8 cellular contexts compared by ENCODE assay signal in the genomic region with DNA sequence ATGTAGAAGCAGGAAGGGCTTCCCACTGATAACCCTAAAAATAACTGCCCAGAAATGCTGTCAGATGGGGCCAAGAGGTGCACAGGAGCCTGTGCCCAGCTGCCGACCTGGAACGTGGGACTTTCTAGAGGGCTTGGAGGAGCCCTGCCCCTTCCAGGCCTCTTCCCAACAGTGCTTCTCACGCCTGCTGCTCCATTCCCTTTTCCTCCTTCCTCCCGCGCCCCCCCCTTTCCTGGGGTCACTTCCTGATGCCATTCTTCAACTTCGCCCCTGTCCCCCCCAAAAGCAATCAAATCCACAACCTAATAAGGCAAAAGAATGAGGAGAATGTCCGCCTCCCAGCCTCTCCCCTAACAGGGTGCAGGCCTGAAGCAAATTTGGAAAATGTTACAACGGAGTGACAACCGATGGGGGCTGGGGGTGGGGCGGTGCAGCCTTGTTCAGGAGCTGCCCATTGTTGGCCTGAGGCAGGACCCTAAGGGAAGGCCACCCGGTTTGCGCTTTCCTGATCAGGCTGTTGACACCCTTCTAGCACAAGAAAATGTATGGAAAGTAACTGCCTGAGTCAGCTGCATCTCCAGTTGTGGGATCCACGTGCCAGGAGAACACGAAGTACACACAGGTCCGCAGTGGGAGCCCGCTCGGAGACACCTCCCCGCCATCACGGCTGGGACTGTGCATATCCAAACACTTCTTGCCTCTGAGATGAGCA. TPM values are rescaled to one million over a fixed set of nuclear protein-coding genes. Genes with fewer than 3 reads are reported as not detected.
A peak's percentile ranks its signal among the peaks of the same experiment; 100 is the strongest.
DNase-seq lines count a peak whose midpoint lies in the region; ATAC-seq and TF ChIP-seq lines count a peak whose summit lies in the region.

No MANE protein-coding gene starts in this region.

- H3K36me3 Mint-ChIP-seq in activated naive CD4-positive, alpha-beta T cell treated with anti-CD3 and anti-CD28 coated beads for 36 hours (ENCODE audit: low read depth): peaks cover 6% of the 10 kb centered on the region

- peaks cover 20% of the 10 kb centered on the region for H3K27me3 Mint-ChIP-seq in activated naive CD4-positive, alpha-beta T cell treated with anti-CD3 and anti-CD28 coated beads for 36 hours (ENCODE audit: low read depth)

- TF ChIP-seq POLR2A in body of pancreas (IDR thresholded peaks at IDR 0.05) (peak in 2 of 3 donors; percentile 58 to 66), stomach (IDR thresholded peaks at IDR 0.05) (no peak)

- no peak overlapping the region for H3K4me3 ChIP-seq in HL-60 (replicated peaks; ENCODE audit: insufficient read depth, low read length)
- no peak overlapping the region for H3K4me3 ChIP-seq in body of pancreas
- H3K4me3 ChIP-seq in stomach: no peak overlapping the region

- ATAC-seq in body of pancreas (peak; percentile 52), HG03354 (IDR thresholded peaks at IDR 0.05; ENCODE audit: poor library complexity, severe bottlenecking, unreplicated experiment) (no peak)

- DNase-seq in HL-60 (ENCODE audit: low read depth in 1 of 2, low spot score in 1 of 2) (no peak), body of pancreas (peak; percentile 43 to 79 (median 73)), kidney glomerular epithelial cell (lab: John Stamatoyannopoulos, UW) (peak; percentile 52), stomach (no peak), RKO (ENCODE audit: low spot score) (no peak), nucleus accumbens (lab: John Stamatoyannopoulos, UW) (no peak)
- DNase-seq in activated naive CD4-positive, alpha-beta T cell treated with anti-CD3 and anti-CD28 coated beads for 36 hours: no peak

- CTCF ChIA-PET in activated naive CD4-positive, alpha-beta T cell treated with anti-CD3 and anti-CD28 coated beads for 36 hours (lab: Charles Lee): interaction anchor here (1.3 kb wide), 1 partner anchor 221 kb away, joined by 4 read pairs; no protein-coding TSS in a partner anchor

- WGBS in body of pancreas, 2 donors: 49 to 59% methylated on average over 13 to 19 of the region's 19 CpGs
- 38 to 49% (median 42%) methylated on average over 18 to 19 of the region's 19 CpGs for WGBS in stomach, 5 donors

- TF ChIP-seq EP300 in stomach (IDR thresholded peaks at IDR 0.05): no peak

- H3K27me3 ChIP-seq in HL-60 (ENCODE audit: insufficient read depth, poor library complexity, severe bottlenecking): no peaks in the 10 kb centered on the region
- no peaks in the 10 kb centered on the region for H3K27me3 ChIP-seq in body of pancreas
- H3K27me3 ChIP-seq in stomach: no peaks in the 10 kb centered on the region

- peaks cover 53% of the 10 kb centered on the region for H3K4me1 Mint-ChIP-seq in activated naive CD4-positive, alpha-beta T cell treated with anti-CD3 and anti-CD28 coated beads for 36 hours (ENCODE audit: low read depth)

- TF ChIP-seq CTCF in HL-60 (IDR thresholded peaks at IDR 0.05; ENCODE audit: insufficient read depth, low read length) (no peak), body of pancreas (IDR thresholded peaks at IDR 0.05) (no peak), stomach (IDR thresholded peaks at IDR 0.05) (no peak)

- H3K4me1 ChIP-seq in body of pancreas (peaks cover 100% of the 10 kb centered on the region), stomach (peaks cover 98 to 100% (median 100%) of the 10 kb centered on the region in 4 donors)

- intact Hi-C loops in body of pancreas (cut with DNase I) (no loop called here), stomach (cut with DNase I; ENCODE audit: low total_unique reads) (no loop called here)
- intact Hi-C loops in activated naive CD4-positive, alpha-beta T cell treated with anti-CD3 and anti-CD28 coated beads for 36 hours (cut with micrococcal nuclease): no loop called here

- no peaks in the 10 kb centered on the region for H3K36me3 ChIP-seq in body of pancreas (replicated peaks in 1 of 2; ENCODE audit: insufficient read depth in 1 of 2, low read depth in 2 of 2)
- H3K36me3 ChIP-seq in stomach: peaks cover 0 to 10% (median under 1%) of the 10 kb centered on the region in 4 donors

- no peak overlapping the region for H3K27ac Mint-ChIP-seq in activated naive CD4-positive, alpha-beta T cell treated with anti-CD3 and anti-CD28 coated beads for 36 hours

- H3K27ac ChIP-seq in HL-60 (replicated peaks) (peak overlapping the region; percentile 76), body of pancreas (peak overlapping the region; percentile 84 to 98 (median 94)), stomach (peak overlapping the region; percentile 58 to 99 (median 96))

- no peak overlapping the region for H3K4me3 Mint-ChIP-seq in activated naive CD4-positive, alpha-beta T cell treated with anti-CD3 and anti-CD28 coated beads for 36 hours

- H3K9me3 Mint-ChIP-seq in activated naive CD4-positive, alpha-beta T cell treated with anti-CD3 and anti-CD28 coated beads for 36 hours: no peaks in the 10 kb centered on the region

- H3K9me3 ChIP-seq in body of pancreas (no peaks in the 10 kb centered on the region), stomach (no peaks in the 10 kb centered on the region)

RNA-seq across cellular contexts. Expression of a gene that starts 18.7 kb away (rescaled TPM):
- total RNA-seq in body of pancreas (100 to 1,000 TPM; 143 to 148 TPM), stomach (100 to 1,000 TPM; 254 to 343 (median 319) TPM)
- polyA plus RNA-seq in stomach: 10 to 100 TPM; 55.3 to 87.2 (median 75.0) TPM
- 100 to 1,000 TPM; 117 to 119 TPM for total RNA-seq in activated naive CD4-positive, alpha-beta T cell treated with anti-CD3 and anti-CD28 coated beads for 36 hours

RNA-seq across cellular contexts. Expression of a gene that starts 47.1 kb away (rescaled TPM):
- total RNA-seq in body of pancreas: 100 to 1,000 TPM; 108 to 169 TPM
- total RNA-seq in stomach: 100 to 1,000 TPM; 203 to 889 (median 283) TPM
- 100 to 1,000 TPM; 347 to 495 (median 349) TPM for polyA plus RNA-seq in stomach
- total RNA-seq in activated naive CD4-positive, alpha-beta T cell treated with anti-CD3 and anti-CD28 coated beads for 36 hours: 100 to 1,000 TPM; 299 to 324 TPM

RNA-seq across cellular contexts. Expression of a gene that starts 48.4 kb away (rescaled TPM):
- total RNA-seq in body of pancreas: 1 to 10 TPM; 2.0 to 2.9 TPM
- total RNA-seq in stomach: 10 to 100 TPM in 1 of 5 donors, 1 to 10 TPM in 3, not detected in 1; 1.2 to 12.9 (median 5.2) TPM
- polyA plus RNA-seq in stomach: 1 to 10 TPM; 4.4 to 5.3 (median 5.0) TPM
- total RNA-seq in activated naive CD4-positive, alpha-beta T cell treated with anti-CD3 and anti-CD28 coated beads for 36 hours: 100 to 1,000 TPM; 135 to 148 TPM

Comparison
In these comparisons a context has a peak if more than half of its experiments do, and no peak if none do; other contexts are left out.
1. DNase-seq: peak in body of pancreas (4 of 4) and kidney glomerular epithelial cell (single experiment); none in HL-60 (0 of 2), stomach (single experiment), RKO (single experiment), nucleus accumbens (0 of 56) and activated naive CD4-positive, alpha-beta T cell treated with anti-CD3 and anti-CD28 coated beads for 36 hours (single experiment).
2. POLR2A ChIP-seq: peak in body of pancreas (2 of 3); none in stomach (0 of 4).
3. RNA of a gene that starts 48.4 kb away (total RNA-seq): 135 to 148 TPM in activated naive CD4-positive, alpha-beta T cell treated with anti-CD3 and anti-CD28 coated beads for 36 hours; 2.0 to 2.9 TPM in body of pancreas and 1.2 to 12.9 TPM in stomach; every median in the first group is over 4 times any median in the second.
4. Peak in every context shown above with its lines, with median percentiles within 50 percentile points of each other: H3K27ac ChIP-seq.